ENCODE assay signal across 19 cellular contexts in the genomic region with DNA sequence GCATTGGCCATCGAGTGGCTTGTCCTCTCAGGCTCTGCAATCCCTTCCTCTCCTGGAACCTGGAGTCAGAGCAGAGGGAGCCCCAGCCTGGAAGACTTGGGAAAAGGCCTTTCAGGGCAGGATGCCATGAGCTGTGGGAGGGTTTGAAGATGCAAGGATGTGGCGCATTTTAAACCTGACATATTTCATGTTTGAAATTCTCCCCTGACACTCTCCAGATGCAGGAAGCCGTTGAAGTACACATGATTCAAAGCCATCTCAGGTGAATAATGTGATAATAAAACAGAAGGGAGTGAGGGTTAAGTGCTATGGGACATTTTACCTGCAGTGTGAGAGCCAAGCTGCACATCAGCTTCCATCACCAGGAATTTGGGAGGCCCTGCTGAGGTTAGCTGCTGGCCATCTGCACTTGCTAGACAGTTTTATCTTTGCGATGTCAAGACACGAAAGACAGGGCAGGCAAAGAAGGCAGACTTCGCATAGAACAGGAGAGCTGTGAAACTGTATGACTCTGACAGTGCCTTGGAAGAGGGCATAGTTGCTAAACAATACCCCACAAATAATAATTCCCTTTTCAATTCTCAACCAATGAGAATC.
A peak's percentile ranks its signal among the peaks of the same experiment; 100 is the strongest.
DNase-seq lines count a peak whose midpoint lies in the region; ATAC-seq, FAIRE-seq and TF ChIP-seq lines count a peak whose summit lies in the region.
"Had no signal": no experiment of that assay in that cellular context is flagged by ENCODE, and none has a peak within 500 bp of the region (broad histone marks: within the 10 kb centered on the region; RNA-seq: fewer than 3 reads in every experiment).

No MANE protein-coding gene starts in this region.

- no peaks in the 10 kb centered on the region for H3K9me3 ChIP-seq in Loucy (ENCODE audit: insufficient read depth, low read depth, low read length)
- H3K9me3 ChIP-seq in astrocyte (ENCODE audit: insufficient read depth, low read depth, low read length): no peaks in the 10 kb centered on the region

- H3K36me3 Mint-ChIP-seq in astrocyte (ENCODE audit: low read depth, unreplicated experiment): peaks cover 14% of the 10 kb centered on the region
- H3K36me3 Mint-ChIP-seq: CD14-positive monocyte; CD8-positive, alpha-beta T cell had no signal

- no peaks in the 10 kb centered on the region for H3K27me3 Mint-ChIP-seq in astrocyte (ENCODE audit: low read depth, unreplicated experiment)

- peaks cover 31% of the 10 kb centered on the region for H3K4me1 Mint-ChIP-seq in astrocyte (ENCODE audit: low read depth, unreplicated experiment)

- H3K27ac ChIP-seq in astrocyte (ENCODE audit: low read depth, low read length): no peak overlapping the region
- H3K27ac ChIP-seq: GM23248 had no signal

- H3K9ac ChIP-seq in Loucy (ENCODE audit: low read depth, low read length, poor library complexity, severe bottlenecking) (peak overlapping the region; percentile 4), astrocyte (ENCODE audit: low read length) (no peak overlapping the region)
- H3K9ac ChIP-seq: GM23248 had no signal

- H3K9me2 ChIP-seq in Loucy (replicated peaks; ENCODE audit: low read depth, low read length): no peaks in the 10 kb centered on the region

- no peaks in the 10 kb centered on the region for H3K36me3 ChIP-seq in Loucy (ENCODE audit: insufficient read depth, low read length)
- no peaks in the 10 kb centered on the region for H3K36me3 ChIP-seq in astrocyte (ENCODE audit: insufficient read depth, low read length)

- H3K79me2 ChIP-seq in Loucy (ENCODE audit: insufficient read depth, low read length): no peaks in the 10 kb centered on the region
- H3K79me2 ChIP-seq in astrocyte (ENCODE audit: insufficient read depth, low read length): peaks cover 64% of the 10 kb centered on the region

- H3F3A ChIP-seq in Loucy (ENCODE audit: low read depth): peaks cover 9% of the 10 kb centered on the region; the same call in 1 of the 2 replicates

- ATAC-seq in GM21528 (IDR thresholded peaks at IDR 0.05; ENCODE audit: low FRiP score, unreplicated experiment): no peak
- ATAC-seq: CD8-positive, alpha-beta T cell; HCT116; HepG2 had no signal

- no peak for FAIRE-seq in astrocyte (lab: Jason Lieb, UNC)
- FAIRE-seq: D721Med, GM12892, H54, HepG2, HTR-8/SVneo had no signal

- H4K20me1 ChIP-seq in Loucy (ENCODE audit: insufficient read depth, low read length, poor library complexity, severe bottlenecking): no peaks in the 10 kb centered on the region
- peaks cover 4% of the 10 kb centered on the region for H4K20me1 ChIP-seq in astrocyte (ENCODE audit: insufficient read depth, low read length)

- H2AFZ ChIP-seq in Loucy (ENCODE audit: low read length): no peak overlapping the region
- H2AFZ ChIP-seq in astrocyte (ENCODE audit: low read depth, low read length): no peak overlapping the region
- H2AFZ ChIP-seq: GM23248 had no signal

- no peak overlapping the region for H3K4me3 Mint-ChIP-seq in astrocyte (ENCODE audit: unreplicated experiment)
- H3K4me3 Mint-ChIP-seq: CD14-positive monocyte; CD8-positive, alpha-beta T cell had no signal

- peaks cover 5% of the 10 kb centered on the region for H3K9me3 Mint-ChIP-seq in astrocyte (ENCODE audit: unreplicated experiment)
- H3K9me3 Mint-ChIP-seq: CD8-positive, alpha-beta T cell had no signal

- H3K4me2 ChIP-seq in Loucy (ENCODE audit: low read depth, low read length, poor library complexity, severe bottlenecking) (no peak overlapping the region), astrocyte (ENCODE audit: low read length) (peak overlapping the region; percentile 7)

- no peak overlapping the region for H3K4me3 ChIP-seq in Loucy (ENCODE audit: low read length, poor library complexity, severe bottlenecking)
- H3K4me3 ChIP-seq in astrocyte (ENCODE audit: insufficient read depth, low read depth, low read length): no peak overlapping the region
- H3K4me3 ChIP-seq: GM23248 had no signal

- TF ChIP-seq CTCF in Loucy (conservative IDR thresholded peaks at IDR 0.05; ENCODE audit: low read length) (no peak), astrocyte (IDR thresholded peaks at IDR 0.05; ENCODE audit: insufficient read depth, low read depth, low read length) (no peak)

- peaks cover 70% of the 10 kb centered on the region for H3K4me1 ChIP-seq in Loucy (ENCODE audit: insufficient read depth, low read length, poor library complexity, severe bottlenecking)
- peaks cover 37% of the 10 kb centered on the region for H3K4me1 ChIP-seq in astrocyte (ENCODE audit: insufficient read depth, low read length)

- no peak for DNase-seq in astrocyte (ENCODE audit: low read depth)
- DNase-seq in mesenteric fat pad (ENCODE audit: low spot score): peak; percentile 71
- DNase-seq in EL: no peak
- DNase-seq in NCI-H1417 treated with DMSO at 0.1 percent for 48 hours (lab: John Stamatoyannopoulos, UW): no peak
- DNase-seq: CD8-positive, alpha-beta T cell; COR-L47; DMS153; DMS79 treated with DMSO at 0.1 percent for 48 hours; GDM1; GM23248 had no signal

- H3K27me3 ChIP-seq in Loucy (ENCODE audit: insufficient read depth, low read length, poor library complexity, severe bottlenecking) (no peaks in the 10 kb centered on the region), astrocyte (ENCODE audit: insufficient read depth, low read length) (no peaks in the 10 kb centered on the region)

- H3K27ac Mint-ChIP-seq in astrocyte (ENCODE audit: unreplicated experiment): peak overlapping the region; percentile 9
- H3K27ac Mint-ChIP-seq: CD8-positive, alpha-beta T cell had no signal
